In the genomic region with DNA sequence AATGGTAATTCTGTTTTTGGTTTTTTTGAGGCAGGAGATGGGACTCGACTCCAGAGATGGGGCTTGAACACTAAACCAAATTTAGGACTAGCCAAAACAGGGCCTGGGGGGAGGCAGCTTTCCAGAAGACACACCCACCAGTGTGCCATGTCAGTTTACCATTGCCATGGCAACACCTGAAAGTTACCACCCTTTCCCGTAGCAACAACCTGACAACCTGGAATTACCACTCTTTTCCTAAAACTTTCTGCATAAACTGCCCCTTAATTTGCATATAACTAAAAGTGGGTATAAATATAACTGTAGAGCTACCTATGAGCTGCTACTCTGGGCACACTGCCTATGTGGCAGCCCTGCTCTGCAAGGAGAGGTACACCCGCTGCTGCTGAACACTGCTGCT, we compare ENCODE assay signal across 3 cellular contexts.
TF ChIP-seq lines count a peak whose summit lies in the region.

No MANE protein-coding gene starts in this region.

TF ChIP-seq in A549, 52 proteins besides CTCF, POLR2A, EP300 and RAD21:
- TF ChIP-seq CEBPB (IDR thresholded peaks at IDR 0.05) (no peak), BHLHE40 (IDR thresholded peaks at IDR 0.05; ENCODE audit: low read depth, low read length) (no peak), ZFP36 (IDR thresholded peaks at IDR 0.05; ENCODE audit: borderline replicate concordance, partially characterized antibody) (no peak), RFX5 (IDR thresholded peaks at IDR 0.05) (0 out of 2 replicates have a peak, but pooled peaks have one; percentile 59), TP53 (CRISPR knock-in tag; IDR thresholded peaks at IDR 0.05) (no peak), ZNF302 (CRISPR knock-in tag; IDR thresholded peaks at IDR 0.05) (no peak)
TF ChIP-seq in A549: peak in this region for 1.

TF ChIP-seq in HEK293T, 16 proteins besides CTCF, POLR2A, EP300 and RAD21:
- TF ChIP-seq CTBP1 (IDR thresholded peaks at IDR 0.05; ENCODE audit: borderline replicate concordance) (no peak), L3MBTL2 (conservative IDR thresholded peaks at IDR 0.05) (no peak), ARNT (IDR thresholded peaks at IDR 0.05) (no peak), ELF4 (IDR thresholded peaks at IDR 0.05) (no peak)
- TF ChIP-seq, protein P1, sequence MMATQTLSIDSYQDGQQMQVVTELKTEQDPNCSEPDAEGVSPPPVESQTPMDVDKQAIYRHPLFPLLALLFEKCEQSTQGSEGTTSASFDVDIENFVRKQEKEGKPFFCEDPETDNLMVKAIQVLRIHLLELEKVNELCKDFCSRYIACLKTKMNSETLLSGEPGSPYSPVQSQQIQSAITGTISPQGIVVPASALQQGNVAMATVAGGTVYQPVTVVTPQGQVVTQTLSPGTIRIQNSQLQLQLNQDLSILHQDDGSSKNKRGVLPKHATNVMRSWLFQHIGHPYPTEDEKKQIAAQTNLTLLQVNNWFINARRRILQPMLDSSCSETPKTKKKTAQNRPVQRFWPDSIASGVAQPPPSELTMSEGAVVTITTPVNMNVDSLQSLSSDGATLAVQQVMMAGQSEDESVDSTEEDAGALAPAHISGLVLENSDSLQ (IDR thresholded peaks at IDR 0.05), result peak; percentile 24; the same call in 1 of the 2 replicates

TF ChIP-seq in IMR-90, 13 proteins besides CTCF, POLR2A, EP300 and RAD21:
- no peak for TF ChIP-seq MAZ (IDR thresholded peaks at IDR 0.05; ENCODE audit: borderline replicate concordance, low read depth, low read length)
- no peak for TF ChIP-seq MXI1 (IDR thresholded peaks at IDR 0.05; ENCODE audit: borderline replicate concordance, low read depth, low read length)
- no peak for TF ChIP-seq CEBPB (IDR thresholded peaks at IDR 0.05; ENCODE audit: low read depth, low read length)
- no peak for TF ChIP-seq SMC3 (IDR thresholded peaks at IDR 0.05; ENCODE audit: low read depth, low read length)
- no peak for TF ChIP-seq CHD1 (IDR thresholded peaks at IDR 0.05; ENCODE audit: low read depth, low read length)
- no peak for TF ChIP-seq RFX5 (IDR thresholded peaks at IDR 0.05; ENCODE audit: low read depth, low read length)
- no peak for TF ChIP-seq MAFK (IDR thresholded peaks at IDR 0.05; ENCODE audit: low read depth, low read length)
- no peak for TF ChIP-seq FOS (IDR thresholded peaks at IDR 0.05; ENCODE audit: low read depth, low read length)
- TF ChIP-seq, protein P2, sequence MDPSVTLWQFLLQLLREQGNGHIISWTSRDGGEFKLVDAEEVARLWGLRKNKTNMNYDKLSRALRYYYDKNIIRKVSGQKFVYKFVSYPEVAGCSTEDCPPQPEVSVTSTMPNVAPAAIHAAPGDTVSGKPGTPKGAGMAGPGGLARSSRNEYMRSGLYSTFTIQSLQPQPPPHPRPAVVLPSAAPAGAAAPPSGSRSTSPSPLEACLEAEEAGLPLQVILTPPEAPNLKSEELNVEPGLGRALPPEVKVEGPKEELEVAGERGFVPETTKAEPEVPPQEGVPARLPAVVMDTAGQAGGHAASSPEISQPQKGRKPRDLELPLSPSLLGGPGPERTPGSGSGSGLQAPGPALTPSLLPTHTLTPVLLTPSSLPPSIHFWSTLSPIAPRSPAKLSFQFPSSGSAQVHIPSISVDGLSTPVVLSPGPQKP (IDR thresholded peaks at IDR 0.05; ENCODE audit: borderline replicate concordance, low read depth, low read length), result no peak
- TF ChIP-seq RCOR1 (IDR thresholded peaks at IDR 0.05; ENCODE audit: insufficient replicate concordance, low read length), result no peak
- no peak for TF ChIP-seq NFE2L2 (IDR thresholded peaks at IDR 0.05; ENCODE audit: low read depth, low read length)
- no peak for TF ChIP-seq BHLHE40 (IDR thresholded peaks at IDR 0.05; ENCODE audit: low read depth, low read length)
- TF ChIP-seq, protein P3, sequence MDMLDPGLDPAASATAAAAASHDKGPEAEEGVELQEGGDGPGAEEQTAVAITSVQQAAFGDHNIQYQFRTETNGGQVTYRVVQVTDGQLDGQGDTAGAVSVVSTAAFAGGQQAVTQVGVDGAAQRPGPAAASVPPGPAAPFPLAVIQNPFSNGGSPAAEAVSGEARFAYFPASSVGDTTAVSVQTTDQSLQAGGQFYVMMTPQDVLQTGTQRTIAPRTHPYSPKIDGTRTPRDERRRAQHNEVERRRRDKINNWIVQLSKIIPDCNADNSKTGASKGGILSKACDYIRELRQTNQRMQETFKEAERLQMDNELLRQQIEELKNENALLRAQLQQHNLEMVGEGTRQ (IDR thresholded peaks at IDR 0.05; ENCODE audit: low read depth, low read length), result no peak
TF ChIP-seq in IMR-90: peak in this region for 0.
